Comparison of ENCODE assay signal across 17 cellular contexts in the genomic region with DNA sequence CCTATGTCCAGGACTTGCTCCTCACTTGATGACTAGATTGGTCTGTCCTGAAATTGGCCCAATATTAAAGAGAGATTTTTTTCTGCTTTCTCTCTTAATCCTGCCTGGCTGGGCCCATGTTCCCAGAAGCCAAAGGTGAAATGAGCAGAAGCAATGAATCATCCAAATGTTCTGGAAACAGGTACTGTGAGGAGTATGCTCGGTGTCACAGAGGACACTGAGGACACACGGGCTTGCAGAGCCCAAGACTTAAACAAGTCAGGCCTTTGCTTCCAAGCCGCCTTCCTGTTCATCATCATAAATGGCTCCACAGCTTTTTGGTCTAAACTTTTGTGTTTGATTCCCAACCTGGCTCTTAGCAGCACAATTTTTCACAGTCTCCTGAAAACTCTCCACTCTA. TPM values are rescaled to one million over a fixed set of nuclear protein-coding genes. Genes with fewer than 3 reads are reported as not detected.
DNase-seq lines count a peak whose midpoint lies in the region; ATAC-seq and TF ChIP-seq lines count a peak whose summit lies in the region.
"Had no signal": no experiment of that assay in that cellular context is flagged by ENCODE, and none has a peak within 500 bp of the region (broad histone marks: within the 10 kb centered on the region; RNA-seq: fewer than 3 reads in every experiment).

No MANE protein-coding gene starts in this region.

- H3K9me2 ChIP-seq in GM23338 (ENCODE audit: insufficient read depth) = no peaks in the 10 kb centered on the region

- H3K9me3 ChIP-seq in psoas muscle = no peaks in the 10 kb centered on the region

- TF ChIP-seq CTCF in GM23338 (conservative IDR thresholded peaks at IDR 0.05; ENCODE audit: low read depth in 2 of 2) (no peak), glutamatergic neuron (IDR thresholded peaks at IDR 0.05; ENCODE audit: partially characterized antibody, unreplicated experiment) (no peak), psoas muscle (IDR thresholded peaks at IDR 0.05) (no peak)

- WGBS in psoas muscle, 3 donors = 64 to 68% (median 66%) methylated on average over 3 of the region's 3 CpGs

- no peak for ATAC-seq in activated CD8-positive, alpha-beta memory T cell treated with anti-CD3 and anti-CD28 coated beads, Interleukin-2, amount 10 ng/mL, durations not matched to agents 7 days and 5 days
- ATAC-seq in GM23338 (no peak), GM21515 (IDR thresholded peaks at IDR 0.05; ENCODE audit: unreplicated experiment) (no peak), psoas muscle (no peak)
- no peak for ATAC-seq in activated T-helper 17 cell treated with anti-CD3 and anti-CD28 coated beads, Interleukin-2, amount 50 U/mL, for 72 hours (replicated peaks)
- ATAC-seq: CD8-positive, alpha-beta T cell; Right ventricle myocardium inferior had no signal

- H3K4me1 Mint-ChIP-seq in activated CD8-positive, alpha-beta memory T cell treated with anti-CD3 and anti-CD28 coated beads, Interleukin-2, amount 10 ng/mL, durations not matched to agents 7 days and 5 days = no peaks in the 10 kb centered on the region
- H3K4me1 Mint-ChIP-seq in GM23338 (no peaks in the 10 kb centered on the region), glutamatergic neuron (ENCODE audit: low read depth, unreplicated experiment) (no peaks in the 10 kb centered on the region)
- H3K4me1 Mint-ChIP-seq in activated T-helper 17 cell treated with anti-CD3 and anti-CD28 coated beads, Interleukin-2, amount 50 U/mL, for 72 hours = no peaks in the 10 kb centered on the region

- peaks cover 53% of the 10 kb centered on the region for H3K36me3 Mint-ChIP-seq in activated CD8-positive, alpha-beta memory T cell treated with anti-CD3 and anti-CD28 coated beads, Interleukin-2, amount 10 ng/mL, durations not matched to agents 7 days and 5 days
- H3K36me3 Mint-ChIP-seq in GM23338 (ENCODE audit: low read depth) = peaks cover 61% of the 10 kb centered on the region
- peaks cover 97% of the 10 kb centered on the region for H3K36me3 Mint-ChIP-seq in activated T-helper 17 cell treated with anti-CD3 and anti-CD28 coated beads, Interleukin-2, amount 50 U/mL, for 72 hours (ENCODE audit: low read depth)
- peaks cover 23% of the 10 kb centered on the region for H3K36me3 Mint-ChIP-seq in glutamatergic neuron (ENCODE audit: unreplicated experiment)

- no peak overlapping the region for H3K4me3 ChIP-seq in GM23338
- H3K4me3 ChIP-seq in psoas muscle = no peak overlapping the region

- H3F3A ChIP-seq in GM23338 (replicated peaks; ENCODE audit: low read depth) = peaks cover 17% of the 10 kb centered on the region; the same call in 1 of the 2 replicates

- intact Hi-C loops in psoas muscle (cut with DNase I) = no loop called here

- H3K79me2 ChIP-seq in GM23338 (replicated peaks; ENCODE audit: insufficient read depth) = no peaks in the 10 kb centered on the region

- H3K9me3 Mint-ChIP-seq in activated CD8-positive, alpha-beta memory T cell treated with anti-CD3 and anti-CD28 coated beads, Interleukin-2, amount 10 ng/mL, durations not matched to agents 7 days and 5 days (ENCODE audit: low read depth) = peaks cover 4% of the 10 kb centered on the region
- H3K9me3 Mint-ChIP-seq in GM23338 = peaks cover 33% of the 10 kb centered on the region
- H3K9me3 Mint-ChIP-seq in activated T-helper 17 cell treated with anti-CD3 and anti-CD28 coated beads, Interleukin-2, amount 50 U/mL, for 72 hours = no peaks in the 10 kb centered on the region
- peaks cover 3% of the 10 kb centered on the region for H3K9me3 Mint-ChIP-seq in glutamatergic neuron (ENCODE audit: unreplicated experiment)
- H3K9me3 Mint-ChIP-seq: CD8-positive, alpha-beta T cell had no signal

- no peak overlapping the region for H2AFZ ChIP-seq in GM23338

- H3K4me1 ChIP-seq in GM23338 (ENCODE audit: insufficient read depth) (no peaks in the 10 kb centered on the region), psoas muscle (peaks cover 4% of the 10 kb centered on the region)

- H4K20me1 ChIP-seq in GM23338 (replicated peaks; ENCODE audit: insufficient read depth) = no peaks in the 10 kb centered on the region; the same call in 1 of the 2 replicates

- H3K27ac ChIP-seq in GM23338 (ENCODE audit: low read depth) (0 out of 2 replicates have a peak overlapping the region, but pooled peaks have one; percentile 26), psoas muscle (no peak overlapping the region)

- H3K27me3 Mint-ChIP-seq in activated CD8-positive, alpha-beta memory T cell treated with anti-CD3 and anti-CD28 coated beads, Interleukin-2, amount 10 ng/mL, durations not matched to agents 7 days and 5 days = no peaks in the 10 kb centered on the region
- H3K27me3 Mint-ChIP-seq in GM23338 (ENCODE audit: insufficient read depth, low read depth, poor library complexity) (peaks cover 5% of the 10 kb centered on the region), glutamatergic neuron (ENCODE audit: unreplicated experiment) (no peaks in the 10 kb centered on the region)
- H3K27me3 Mint-ChIP-seq in activated T-helper 17 cell treated with anti-CD3 and anti-CD28 coated beads, Interleukin-2, amount 50 U/mL, for 72 hours = no peaks in the 10 kb centered on the region

- no peak overlapping the region for H3K4me3 Mint-ChIP-seq in activated CD8-positive, alpha-beta memory T cell treated with anti-CD3 and anti-CD28 coated beads, Interleukin-2, amount 10 ng/mL, durations not matched to agents 7 days and 5 days
- no peak overlapping the region for H3K4me3 Mint-ChIP-seq in GM23338
- H3K4me3 Mint-ChIP-seq in activated T-helper 17 cell treated with anti-CD3 and anti-CD28 coated beads, Interleukin-2, amount 50 U/mL, for 72 hours = no peak overlapping the region
- no peak overlapping the region for H3K4me3 Mint-ChIP-seq in glutamatergic neuron (ENCODE audit: unreplicated experiment)
- H3K4me3 Mint-ChIP-seq: CD8-positive, alpha-beta T cell had no signal

- H3K27me3 ChIP-seq in GM23338 (ENCODE audit: insufficient read depth) (no peaks in the 10 kb centered on the region), psoas muscle (ENCODE audit: insufficient read depth in 3 of 3, low read length in 2 of 3) (no peaks in the 10 kb centered on the region)

- H3K4me2 ChIP-seq in GM23338 = no peak overlapping the region

- peak overlapping the region; percentile 43 for H3K27ac Mint-ChIP-seq in activated CD8-positive, alpha-beta memory T cell treated with anti-CD3 and anti-CD28 coated beads, Interleukin-2, amount 10 ng/mL, durations not matched to agents 7 days and 5 days
- H3K27ac Mint-ChIP-seq in GM23338 = no peak overlapping the region
- H3K27ac Mint-ChIP-seq in activated T-helper 17 cell treated with anti-CD3 and anti-CD28 coated beads, Interleukin-2, amount 50 U/mL, for 72 hours = peak overlapping the region; percentile 30
- peak overlapping the region; percentile 28 for H3K27ac Mint-ChIP-seq in glutamatergic neuron (ENCODE audit: unreplicated experiment)

- H3K36me3 ChIP-seq in GM23338 (ENCODE audit: insufficient read depth) = peaks cover 28% of the 10 kb centered on the region
- H3K36me3 ChIP-seq in psoas muscle (ENCODE audit: insufficient read depth in 1 of 2, low read depth in 1 of 2) = peaks cover 10 to 81% of the 10 kb centered on the region in 2 donors

- CTCF ChIA-PET in activated CD8-positive, alpha-beta memory T cell treated with anti-CD3 and anti-CD28 coated beads, Interleukin-2, amount 10 ng/mL, durations not matched to agents 7 days and 5 days (lab: Charles Lee) = interaction anchor here (1.4 kb wide), 1 partner anchor 10 kb away, joined by 5 read pairs; no protein-coding TSS in a partner anchor

- DNase-seq in activated CD8-positive, alpha-beta memory T cell treated with anti-CD3 and anti-CD28 coated beads, Interleukin-2, amount 10 ng/mL, durations not matched to agents 7 days and 5 days = no peak
- no peak for DNase-seq in activated CD8-positive, alpha-beta memory T cell treated with anti-CD3 and anti-CD28 coated beads, Interleukin-2, amount 50 U/mL, for 4 hours
- DNase-seq in GM23338 (ENCODE audit: low spot score) (no peak), glutamatergic neuron (no peak), psoas muscle (no peak)
- no peak for DNase-seq in stimulated activated CD4-positive, alpha-beta T cell treated with anti-CD3 and anti-CD28 coated beads, Interleukin-15, amount 100 ng/mL, for 24 hours
- DNase-seq: CD8-positive, alpha-beta T cell; KBM-7; NCI-H1417 treated with DMSO at 0.1 percent for 48 hours; NCI-H1930; NCI-H2171; NCI-H446; NCI-H69; OCI-M1 had no signal

TF ChIP-seq in GM23338, 12 proteins besides CTCF, POLR2A, EP300 and RAD21:
- no peak for TF ChIP-seq EZH2 (IDR thresholded peaks at IDR 0.05; ENCODE audit: low read depth, unreplicated experiment)
- no peak for TF ChIP-seq STAT1 (IDR thresholded peaks at IDR 0.05; ENCODE audit: unreplicated experiment)
- TF ChIP-seq ZNF331 (CRISPR knock-in tag; IDR thresholded peaks at IDR 0.05; ENCODE audit: low read depth) = no peak
- no peak for TF ChIP-seq POLR2AphosphoS5 (IDR thresholded peaks at IDR 0.05; ENCODE audit: low read depth)

RNA-seq across cellular contexts. Expression of a gene that starts 31.4 kb away (rescaled TPM):
- total RNA-seq in activated CD8-positive, alpha-beta memory T cell treated with anti-CD3 and anti-CD28 coated beads, Interleukin-2, amount 10 ng/mL, durations not matched to agents 7 days and 5 days = 100 to 1,000 TPM in 1 of 2 experiments, 10 to 100 TPM in 1; 75.8 to 124 TPM
- total RNA-seq in GM23338 (2014; rRNA removed; shearing (Covaris generic)) = 58.8 and 62.7 TPM in 2 replicates
- polyA plus RNA-seq in GM23338 (2016; fragmentation: Nextera tagmentation; extraction: Ambion mirVana) = 63.8 and 66.6 TPM in 2 replicates
- total RNA-seq in activated T-helper 17 cell treated with anti-CD3 and anti-CD28 coated beads, Interleukin-2, amount 50 U/mL, for 72 hours = 10 to 100 TPM; 43.5 to 99.1 TPM
- total RNA-seq in glutamatergic neuron (ENCODE audit: unreplicated experiment) = 59.5 TPM
- total RNA-seq in psoas muscle = 100 to 1,000 TPM; 123 to 233 (median 201) TPM
- 100 to 1,000 TPM; 162 to 238 (median 213) TPM for polyA plus RNA-seq in psoas muscle
